In genomic region chr17:74961657-74962360, GRCh38 we compare ENCODE assay signal across 8 cellular contexts. TPM values are rescaled to one million over a fixed set of nuclear protein-coding genes. Genes with fewer than 3 reads are reported as not detected.
DNase-seq lines count a peak whose midpoint lies in the region; ATAC-seq and TF ChIP-seq lines count a peak whose summit lies in the region.

No MANE protein-coding gene starts in this region.

- no peaks in the 10 kb centered on the region for H3K9me3 ChIP-seq in T-helper 17 cell (ENCODE audit: control insufficient read depth, low read length, poor library complexity, severe bottlenecking)

- intact Hi-C loops in left cardiac atrium (cut with DNase I): loop anchor here (5.0 to 10.0 kb wide), 4 partner anchors 50 to 243 kb away; partner anchors contain the start of genes MRPL58 (in 2 of the 2) and NUP85 (in 1 of the 2)

- peak; percentile 77 for TF ChIP-seq CTCF in GM12873 (IDR thresholded peaks at IDR 0.05; ENCODE audit: insufficient read depth, low read depth, low read length, missing control alignments)

- H3K27me3 Mint-ChIP-seq in T-helper 17 cell: no peaks in the 10 kb centered on the region

- ATAC-seq in T-helper 17 cell: peak; percentile 80
- ATAC-seq in left cardiac atrium: peak; percentile 86 to 91
- no peak for ATAC-seq in HG03565 (IDR thresholded peaks at IDR 0.05; ENCODE audit: unreplicated experiment)
- ATAC-seq in HG03469 (IDR thresholded peaks at IDR 0.05; ENCODE audit: unreplicated experiment): no peak

- H3K36me3 Mint-ChIP-seq in T-helper 17 cell (ENCODE audit: low read depth): peaks cover 2% of the 10 kb centered on the region

- DNase-seq in NCI-H1694 treated with DMSO at 0.1 percent for 48 hours (lab: John Stamatoyannopoulos, UW) (peak; percentile 76), T-helper 17 cell (peak; percentile 67 to 80 (median 73)), amniotic stem cell (lab: John Stamatoyannopoulos, UW) (peak; percentile 82), left cardiac atrium (peak; percentile 91), renal cortical epithelial cell (ENCODE audit: low read depth) (peak; percentile 72)

- H3K27ac Mint-ChIP-seq in T-helper 17 cell: no peak overlapping the region

- H3K4me3 Mint-ChIP-seq in T-helper 17 cell: no peak overlapping the region

- H3K4me1 Mint-ChIP-seq in T-helper 17 cell: peaks cover 9% of the 10 kb centered on the region

RNA-seq across cellular contexts. Expression of gene HID1, which starts 10.8 kb away (rescaled TPM):
- total RNA-seq in T-helper 17 cell (10 to 100 TPM; 10.6 to 14.9 TPM), left cardiac atrium (1 to 10 TPM; 7.4 to 8.2 TPM), renal cortical epithelial cell (3.9 and 6.9 TPM in 2 replicates)

RNA-seq across cellular contexts. Expression of gene CDR2L, which starts 25.6 kb away (rescaled TPM):
- total RNA-seq in T-helper 17 cell (under 1 TPM in 1 of 2 donors, not detected in 1; 0.86 TPM), left cardiac atrium (10 to 100 TPM; 13.8 to 15.2 TPM), renal cortical epithelial cell (36.8 and 69.2 TPM in 2 replicates)

RNA-seq across cellular contexts. Expression of gene OTOP3, which starts 26.1 kb away (rescaled TPM):
- not detected for total RNA-seq in T-helper 17 cell
- total RNA-seq in left cardiac atrium: not detected
- total RNA-seq in renal cortical epithelial cell: not detected in 2 replicates

RNA-seq across cellular contexts. Expression of gene OTOP2, which starts 37.7 kb away (rescaled TPM):
- total RNA-seq in T-helper 17 cell: not detected
- total RNA-seq in left cardiac atrium: not detected
- not detected in 2 replicates for total RNA-seq in renal cortical epithelial cell

RNA-seq across cellular contexts. Expression of gene USH1G, which starts 38.8 kb away (rescaled TPM):
- total RNA-seq in T-helper 17 cell (not detected), left cardiac atrium (under 1 TPM; 0.21 to 0.47 TPM), renal cortical epithelial cell (not detected in 2 replicates)

Comparison
In these comparisons a context has a peak if more than half of its experiments do, and no peak if none do; other contexts are left out.
1. ATAC-seq: peak in T-helper 17 cell (single experiment) and left cardiac atrium (2 of 2); none in HG03565 (single experiment) and HG03469 (single experiment).
2. RNA of gene CDR2L, which starts 25.6 kb away (total RNA-seq): 36.8 to 69.2 TPM in renal cortical epithelial cell and 13.8 to 15.2 TPM in left cardiac atrium; 0.86 TPM in T-helper 17 cell; every median in the first group is over 4 times any median in the second.
3. Peak in every context shown above with its lines, with median percentiles within 50 percentile points of each other: DNase-seq.